Comparison of ENCODE assay signal across 26 cellular contexts in the genomic region with DNA sequence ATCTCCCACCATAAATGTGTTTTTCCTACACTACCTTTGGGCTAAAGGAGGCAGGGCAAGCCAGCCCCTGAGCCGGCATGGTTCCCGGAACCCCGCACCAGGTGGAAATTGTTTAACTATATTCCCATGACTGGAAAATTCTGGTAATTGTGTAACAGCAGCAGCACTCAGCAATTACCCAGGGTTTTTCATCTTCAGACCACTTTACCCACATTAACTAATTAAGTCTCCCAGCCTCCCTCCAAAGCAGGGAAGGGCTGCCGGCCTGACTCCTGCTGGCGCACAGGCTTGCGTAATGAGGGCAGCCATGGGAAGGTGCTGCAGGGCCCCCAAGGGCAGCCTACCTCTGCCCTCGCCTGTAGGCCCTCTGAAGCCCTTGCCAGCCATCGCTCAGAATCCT.
A peak's percentile ranks its signal among the peaks of the same experiment; 100 is the strongest.
DNase-seq lines count a peak whose midpoint lies in the region; ATAC-seq lines count a peak whose summit lies in the region.
"Had no signal": no experiment of that assay in that cellular context is flagged by ENCODE, and none has a peak within 500 bp of the region (broad histone marks: within the 10 kb centered on the region; RNA-seq: fewer than 3 reads in every experiment).

No MANE protein-coding gene starts in this region.

- no peaks in the 10 kb centered on the region for H3K79me1 ChIP-seq in mesendoderm (ENCODE audit: low read length)

- H3K56ac ChIP-seq in mesendoderm (ENCODE audit: low read length): peak overlapping the region; percentile 57

- H3K79me2 ChIP-seq in mesendoderm (ENCODE audit: control insufficient read depth, insufficient read depth, low read length): no peaks in the 10 kb centered on the region

- peak overlapping the region; percentile 66 for H3K23ac ChIP-seq in mesendoderm (ENCODE audit: low read length)

- H3K27me3 ChIP-seq in mesendoderm (ENCODE audit: insufficient read depth, low read length, poor library complexity): no peaks in the 10 kb centered on the region
- H3K27me3 ChIP-seq: adrenal gland; BLaER1 treated with 17β-estradiol and CSF1 and Interleukin-3, amounts not matched to agents 10 nM and 100 nM; Peyer's patch; tibial nerve had no signal

- no CpG with 5 or more reads among the region's 8 CpGs for WGBS in mesendoderm (ENCODE audit: extremely low coverage, insufficient coverage, low lambda C conversion rate)

- peak; percentile 56 for DNase-seq in D341Med (ENCODE audit: low spot score)
- DNase-seq in NCI-H1092 (lab: John Stamatoyannopoulos, UW): peak; percentile 43
- peak; percentile 80 for DNase-seq in NCI-H69 (lab: John Stamatoyannopoulos, UW)
- no peak for DNase-seq in mesendoderm
- DNase-seq: activated CD4-positive, alpha-beta T cell treated with anti-CD3 and anti-CD28 coated beads for 36 hours; activated CD8-positive, alpha-beta memory T cell treated with anti-CD3 and anti-CD28 coated beads, Interleukin-2, amount 50 U/mL, for 48 hours; activated CD8-positive, alpha-beta T cell treated with anti-CD3 and anti-CD28 coated beads for 36 hours; activated naive CD4-positive, alpha-beta T cell treated with anti-CD3 and anti-CD28 coated beads for 36 hours; DND-41; GOT3; KG1; kidney; naive thymus-derived CD4-positive, alpha-beta T cell; NCI-H1694; NCI-H524 treated with DMSO at 0.1 percent for 48 hours; nucleus accumbens; Peyer's patch; SHP77; stimulated activated CD4-positive, alpha-beta T cell treated with anti-CD3 and anti-CD28 coated beads, Interleukin-4, amount 100 ng/mL, for 24 hours; SW 1271 had no signal

- no peak overlapping the region for H3K4me3 ChIP-seq in mesendoderm (ENCODE audit: low read length)
- H3K4me3 ChIP-seq: adrenal gland; BLaER1 treated with 17β-estradiol and CSF1 and Interleukin-3, amounts not matched to agents 10 nM and 100 nM; Peyer's patch; tibial nerve had no signal

- no peak overlapping the region for H4K8ac ChIP-seq in mesendoderm (ENCODE audit: low read depth, low read length)

- H3K18ac ChIP-seq in mesendoderm (ENCODE audit: low read length): no peak overlapping the region

- no peak overlapping the region for H3K4me2 ChIP-seq in mesendoderm (ENCODE audit: low read length)
- H3K4me2 ChIP-seq: BLaER1 treated with 17β-estradiol and CSF1 and Interleukin-3, amounts not matched to agents 10 nM and 100 nM had no signal

- no peak overlapping the region for H2AK5ac ChIP-seq in mesendoderm (ENCODE audit: low read length)

- H2BK5ac ChIP-seq in mesendoderm (ENCODE audit: low read length): no peak overlapping the region

- no peak overlapping the region for H3K4ac ChIP-seq in mesendoderm (ENCODE audit: low read depth, low read length)

- H3K27ac ChIP-seq in mesendoderm (ENCODE audit: low read depth, low read length): no peak overlapping the region
- H3K27ac ChIP-seq: BLaER1 treated with 17β-estradiol and CSF1 and Interleukin-3, amounts not matched to agents 10 nM and 100 nM; Peyer's patch; tibial nerve had no signal

- no peak overlapping the region for H2BK120ac ChIP-seq in mesendoderm (ENCODE audit: low read depth, low read length)

- H3K36me3 ChIP-seq in mesendoderm (ENCODE audit: control insufficient read depth, insufficient read depth, low read length): no peaks in the 10 kb centered on the region
- H3K36me3 ChIP-seq: adrenal gland; BLaER1 treated with 17β-estradiol and CSF1 and Interleukin-3, amounts not matched to agents 10 nM and 100 nM; Peyer's patch; tibial nerve had no signal

- no peaks in the 10 kb centered on the region for H3K4me1 ChIP-seq in mesendoderm (ENCODE audit: control insufficient read depth, low read depth, low read length)
- H3K4me1 ChIP-seq: adrenal gland, Peyer's patch, tibial nerve had no signal

- H4K5ac ChIP-seq in mesendoderm (ENCODE audit: low read length): no peak overlapping the region

- H2BK15ac ChIP-seq in mesendoderm (replicated peaks; ENCODE audit: low read depth): no peak overlapping the region

- H3K9ac ChIP-seq in mesendoderm (ENCODE audit: low read length): no peak overlapping the region
- H3K9ac ChIP-seq: BLaER1 treated with 17β-estradiol and CSF1 and Interleukin-3, amounts not matched to agents 10 nM and 100 nM had no signal

- ATAC-seq in GM18867 (IDR thresholded peaks at IDR 0.05; ENCODE audit: unreplicated experiment): no peak
- ATAC-seq in HG03565 (IDR thresholded peaks at IDR 0.05; ENCODE audit: unreplicated experiment): no peak
- ATAC-seq in GM18517 (IDR thresholded peaks at IDR 0.05; ENCODE audit: unreplicated experiment): no peak
- ATAC-seq: activated CD4-positive, alpha-beta T cell treated with anti-CD3 and anti-CD28 coated beads for 36 hours; activated CD8-positive, alpha-beta T cell treated with anti-CD3 and anti-CD28 coated beads for 36 hours; naive thymus-derived CD4-positive, alpha-beta T cell had no signal
